10 cellular contexts compared by ENCODE assay signal in genomic region chr12:88334271-88334670, GRCh38.
DNase-seq lines count a peak whose midpoint lies in the region; ATAC-seq, FAIRE-seq and TF ChIP-seq lines count a peak whose summit lies in the region.
"Had no signal": no experiment of that assay in that cellular context is flagged by ENCODE, and none has a peak within 500 bp of the region (broad histone marks: within the 10 kb centered on the region; RNA-seq: fewer than 3 reads in every experiment).

No MANE protein-coding gene starts in this region.

- no peak overlapping the region for H3K27ac ChIP-seq in HepG2 (ENCODE audit: extremely low read length, insufficient read depth, low read length)

- DNase-seq in GM12891 (ENCODE audit: insufficient read length, low spot score): no peak
- peak; percentile 42 to 70 for DNase-seq in SHP77 (lab: John Stamatoyannopoulos, UW)
- DNase-seq in iPS-NIHi11 (ENCODE audit: low spot score): peak; percentile 6
- no peak for DNase-seq in HT-29 (ENCODE audit: low spot score)
- DNase-seq in GDM1 (lab: John Stamatoyannopoulos, UW): no peak
- no peak for DNase-seq in HepG2 (ENCODE audit: low spot score)
- no peak for DNase-seq in SW480 (ENCODE audit: low spot score)
- DNase-seq: DND-41 had no signal

- ATAC-seq in HG03045 (IDR thresholded peaks at IDR 0.05; ENCODE audit: unreplicated experiment) (peak; percentile 70), HepG2 (no peak)

- TF ChIP-seq POLR2A in GM12891 (IDR thresholded peaks at IDR 0.05; ENCODE audit: low read depth, low read length): no peak
- no peak for TF ChIP-seq POLR2A in HepG2 (IDR thresholded peaks at IDR 0.05; ENCODE audit: insufficient read depth in 1 of 2, low read depth in 2 of 2, low read length in 2 of 2)

- H4K20me1 ChIP-seq in HepG2 (ENCODE audit: insufficient read depth, low read length): no peaks in the 10 kb centered on the region

- no peak for TF ChIP-seq RAD21 in HepG2 (CRISPR knock-in tag; IDR thresholded peaks at IDR 0.05)

- TF ChIP-seq EP300 in HepG2 (IDR thresholded peaks at IDR 0.05; ENCODE audit: low read depth in 2 of 2, low read length in 2 of 2) (no peak), HepG2 (CRISPR knock-in tag; IDR thresholded peaks at IDR 0.05; ENCODE audit: borderline replicate concordance) (no peak)

- POLR2A ChIA-PET in HepG2 (lab: Yijun Ruan, JAX): no interaction called here

- in situ Hi-C loops in HepG2 (cut with HindIII; ENCODE audit: extremely low pct_ligation_motif_present, low pct_unique_long_range_greater_than_20kb): no loop called here

- H3K4me1 ChIP-seq in HepG2 (ENCODE audit: insufficient read depth, low read length): no peaks in the 10 kb centered on the region
- H3K4me1 ChIP-seq: HAP-1 had no signal

- no peak overlapping the region for H3K9ac ChIP-seq in HepG2 (ENCODE audit: insufficient read depth, low read depth, low read length)

- intact Hi-C loops in HepG2 (cut with micrococcal nuclease; ENCODE audit: unreplicated experiment): no loop called here

- BruUV-seq in HepG2 (replicated peaks; lab: Mats Ljungman, UMichigan): no TSS peak

- WGBS in HepG2 (ENCODE audit: low lambda C conversion rate): 33% methylated on average over 3 of the region's 3 CpGs

- no peak overlapping the region for H3K4me2 ChIP-seq in HepG2 (ENCODE audit: low read depth, low read length)

- CTCF ChIA-PET in HepG2 (lab: Yijun Ruan, JAX; ENCODE audit: low intra/inter-chr PET ratio, low total read pairs): no interaction called here

- FAIRE-seq in GM12891 (lab: Jason Lieb, UNC) (peak; percentile 41), HepG2 (lab: Jason Lieb, UNC) (no peak)

- no peak overlapping the region for H2AFZ ChIP-seq in HepG2 (ENCODE audit: low read length)

- no peak for TF ChIP-seq CTCF in HepG2 (CRISPR knock-in tag; IDR thresholded peaks at IDR 0.05)

- H3K27me3 ChIP-seq in HepG2 (ENCODE audit: control insufficient read depth in 1 of 2, insufficient read depth in 2 of 2, low read length in 2 of 2): no peaks in the 10 kb centered on the region

- H3K9me3 ChIP-seq in HepG2 (ENCODE audit: low read length): no peaks in the 10 kb centered on the region
- H3K9me3 ChIP-seq: HAP-1 had no signal

- no peaks in the 10 kb centered on the region for H3K79me2 ChIP-seq in HepG2 (ENCODE audit: insufficient read depth, low read length)

- H3K36me3 ChIP-seq in HepG2 (replicated peaks in 1 of 2; ENCODE audit: control insufficient read depth in 1 of 2, insufficient read depth in 2 of 2, low read length in 2 of 2): no peaks in the 10 kb centered on the region
- H3K36me3 ChIP-seq: HAP-1 had no signal

- no peak overlapping the region for H3K4me3 ChIP-seq in HepG2 (replicated peaks in 1 of 3; ENCODE audit: insufficient read depth in 1 of 3, low read depth in 2 of 3, low read length in 3 of 3)
- H3K4me3 ChIP-seq: HAP-1 had no signal

TF ChIP-seq in GM12891, 5 proteins besides CTCF, POLR2A, EP300 and RAD21:
- TF ChIP-seq SPI1 (IDR thresholded peaks at IDR 0.05; ENCODE audit: low read depth, low read length) (no peak), POU2F2 (IDR thresholded peaks at IDR 0.05; ENCODE audit: low read depth, low read length) (0 out of 2 replicates have a peak, but pooled peaks have one; percentile 17)

TF ChIP-seq in HepG2, 621 proteins besides CTCF, POLR2A, EP300 and RAD21:
- TF ChIP-seq THRA (CRISPR knock-in tag; IDR thresholded peaks at IDR 0.05; ENCODE audit: borderline replicate concordance) (no peak), CSRNP1 (CRISPR knock-in tag; IDR thresholded peaks at IDR 0.05) (no peak), ZFP36L1 (CRISPR knock-in tag; IDR thresholded peaks at IDR 0.05) (no peak), FOXP4 (CRISPR knock-in tag; IDR thresholded peaks at IDR 0.05) (no peak), ZKSCAN1 (IDR thresholded peaks at IDR 0.05; ENCODE audit: low read length) (no peak), NRL (CRISPR knock-in tag; IDR thresholded peaks at IDR 0.05; ENCODE audit: borderline replicate concordance) (no peak), TSC22D2 (CRISPR knock-in tag; IDR thresholded peaks at IDR 0.05; ENCODE audit: borderline replicate concordance) (no peak), MYNN (CRISPR knock-in tag; IDR thresholded peaks at IDR 0.05; ENCODE audit: low read depth) (no peak), ZNF781 (CRISPR knock-in tag; IDR thresholded peaks at IDR 0.05; ENCODE audit: borderline replicate concordance, not compliant biosample characterization) (no peak), ZNF678 (CRISPR knock-in tag; IDR thresholded peaks at IDR 0.05) (no peak), SKIL (CRISPR knock-in tag; IDR thresholded peaks at IDR 0.05; ENCODE audit: borderline replicate concordance) (no peak)

Comparison
In these comparisons a context has a peak if more than half of its experiments do, and no peak if none do; other contexts are left out.
1. DNase-seq: peak in SHP77 (2 of 2) and iPS-NIHi11 (single experiment); none in GM12891 (single experiment), HT-29 (single experiment), GDM1 (single experiment), HepG2 (single experiment) and SW480 (single experiment).